Comparison of ENCODE assay signal across 26 cellular contexts in genomic region chr18:7725473-7725872, GRCh38.
"Had no signal": no experiment of that assay in that cellular context is flagged by ENCODE, and none has a peak within 500 bp of the region (broad histone marks: within the 10 kb centered on the region; RNA-seq: fewer than 3 reads in every experiment).

No MANE protein-coding gene starts in this region.

- H3K9ac ChIP-seq: neural progenitor cell had no signal

- H3K9me3 ChIP-seq: left lung, ovary, stomach, testis, thyroid gland, transverse colon, upper lobe of right lung had no signal

- H3K4me1 ChIP-seq: testis had no signal

- H3K36me3 ChIP-seq: left lung, neural progenitor cell, ovary, stomach, thyroid gland, transverse colon, upper lobe of right lung had no signal

- H3K4me2 ChIP-seq: neural progenitor cell, smooth muscle cell had no signal

- H3K4me3 ChIP-seq: left lung, lung, neural progenitor cell, ovary, smooth muscle cell, stomach, testis, thyroid gland, transverse colon, upper lobe of right lung had no signal

- H2AFZ ChIP-seq: neural progenitor cell had no signal

- DNase-seq: head of caudate nucleus; hippocampal formation; immature natural killer cell; kidney; left colon; left lung; naive B cell; natural killer cell; nephron progenitor cell; ovary; retina; right cardiac atrium; stimulated activated CD4-positive, alpha-beta T cell treated with anti-CD3 and anti-CD28 coated beads, Interleukin-1b, Interleukin-23, amount 100 ng/mL, for 48 hours; stimulated activated CD4-positive, alpha-beta T cell treated with anti-CD3 and anti-CD28 coated beads, Interleukin-2, amount 100 ng/mL, for 48 hours; stimulated activated naive B cell treated with anti-CD40 and anti-IgM and Interleukin-4, amounts not matched to agents 10 μg/mL and 1 μg/mL and 100 μg/mL, for 72 hours; stimulated activated naive CD8-positive, alpha-beta T cell treated with anti-CD3 and anti-CD28 coated beads, Interleukin-15, Interleukin-2, amounts not matched to agents 100 U/mL and 50 U/mL, for 24 hours; stomach; testis; thyroid gland; transverse colon; upper lobe of right lung had no signal

- H3K27me3 ChIP-seq: left lung, neural progenitor cell, ovary, stomach, testis, thyroid gland, transverse colon, upper lobe of right lung had no signal

- H3K27ac ChIP-seq: left lung, neural progenitor cell, ovary, stomach, testis, thyroid gland, transverse colon, upper lobe of right lung had no signal

- FAIRE-seq: islet of Langerhans, kidney had no signal

- ATAC-seq: left colon; left lung; natural killer cell; right cardiac atrium; sciatic nerve; stimulated activated naive B cell treated with anti-CD40 and anti-IgM and Interleukin-4, amounts not matched to agents 10 μg/mL and 1 μg/mL and 100 μg/mL, for 72 hours; stimulated activated naive CD8-positive, alpha-beta T cell treated with anti-CD3 and anti-CD28 coated beads, Interleukin-15, Interleukin-2, amounts not matched to agents 100 U/mL and 50 U/mL, for 24 hours; upper lobe of right lung had no signal
